In genomic region chr14:22272408-22272807, GRCh38 we compare ENCODE assay signal across 13 cellular contexts.
"Had no signal": no experiment of that assay in that cellular context is flagged by ENCODE, and none has a peak within 500 bp of the region (broad histone marks: within the 10 kb centered on the region; RNA-seq: fewer than 3 reads in every experiment).

No MANE protein-coding gene starts in this region.

- H3K27me3 ChIP-seq: esophagus muscularis mucosa, right lobe of liver had no signal

- ATAC-seq: left colon, right lobe of liver had no signal

- H3K36me3 ChIP-seq: esophagus muscularis mucosa, prostate gland, right lobe of liver, spleen, suprapubic skin, WERI-Rb-1 had no signal

- DNase-seq: activated CD8-positive, alpha-beta memory T cell treated with anti-CD3 and anti-CD28 coated beads, Interleukin-2, amount 50 U/mL, for 4 hours; activated naive CD4-positive, alpha-beta T cell treated with anti-CD3 and anti-CD28 coated beads, Interleukin-2, amount 50 U/mL, for 16 hours; left colon; naive B cell; right lobe of liver; spleen; stimulated activated CD4-positive, alpha-beta T cell treated with anti-CD3 and anti-CD28 coated beads, Interleukin-1b, Interleukin-23, amount 100 ng/mL, for 48 hours; stimulated activated naive B cell treated with anti-CD40 and anti-IgM and Interleukin-4, amounts not matched to agents 10 μg/mL and 1 μg/mL and 100 μg/mL, for 72 hours; WERI-Rb-1 had no signal

- H3K27ac ChIP-seq: esophagus muscularis mucosa, right lobe of liver, spleen, suprapubic skin, WERI-Rb-1 had no signal

- H3K9me3 Mint-ChIP-seq: naive B cell; stimulated activated naive B cell treated with anti-CD40 and anti-IgM and Interleukin-4, amounts not matched to agents 10 μg/mL and 1 μg/mL and 100 μg/mL, for 72 hours; type B pancreatic cell had no signal

- H3K4me3 Mint-ChIP-seq: naive B cell; stimulated activated naive B cell treated with anti-CD40 and anti-IgM and Interleukin-4, amounts not matched to agents 10 μg/mL and 1 μg/mL and 100 μg/mL, for 72 hours; type B pancreatic cell had no signal

- H3K36me3 Mint-ChIP-seq: naive B cell; stimulated activated naive B cell treated with anti-CD40 and anti-IgM and Interleukin-4, amounts not matched to agents 10 μg/mL and 1 μg/mL and 100 μg/mL, for 72 hours; type B pancreatic cell had no signal

- H3K9me3 ChIP-seq: esophagus muscularis mucosa, prostate gland, right lobe of liver, spleen, suprapubic skin had no signal

- H3K4me3 ChIP-seq: esophagus muscularis mucosa, prostate gland, right lobe of liver, spleen, suprapubic skin had no signal

- H3K27ac Mint-ChIP-seq: naive B cell; stimulated activated naive B cell treated with anti-CD40 and anti-IgM and Interleukin-4, amounts not matched to agents 10 μg/mL and 1 μg/mL and 100 μg/mL, for 72 hours; type B pancreatic cell had no signal

- H3K4me1 ChIP-seq: esophagus muscularis mucosa, prostate gland, right lobe of liver, spleen had no signal
